In the genomic region with DNA sequence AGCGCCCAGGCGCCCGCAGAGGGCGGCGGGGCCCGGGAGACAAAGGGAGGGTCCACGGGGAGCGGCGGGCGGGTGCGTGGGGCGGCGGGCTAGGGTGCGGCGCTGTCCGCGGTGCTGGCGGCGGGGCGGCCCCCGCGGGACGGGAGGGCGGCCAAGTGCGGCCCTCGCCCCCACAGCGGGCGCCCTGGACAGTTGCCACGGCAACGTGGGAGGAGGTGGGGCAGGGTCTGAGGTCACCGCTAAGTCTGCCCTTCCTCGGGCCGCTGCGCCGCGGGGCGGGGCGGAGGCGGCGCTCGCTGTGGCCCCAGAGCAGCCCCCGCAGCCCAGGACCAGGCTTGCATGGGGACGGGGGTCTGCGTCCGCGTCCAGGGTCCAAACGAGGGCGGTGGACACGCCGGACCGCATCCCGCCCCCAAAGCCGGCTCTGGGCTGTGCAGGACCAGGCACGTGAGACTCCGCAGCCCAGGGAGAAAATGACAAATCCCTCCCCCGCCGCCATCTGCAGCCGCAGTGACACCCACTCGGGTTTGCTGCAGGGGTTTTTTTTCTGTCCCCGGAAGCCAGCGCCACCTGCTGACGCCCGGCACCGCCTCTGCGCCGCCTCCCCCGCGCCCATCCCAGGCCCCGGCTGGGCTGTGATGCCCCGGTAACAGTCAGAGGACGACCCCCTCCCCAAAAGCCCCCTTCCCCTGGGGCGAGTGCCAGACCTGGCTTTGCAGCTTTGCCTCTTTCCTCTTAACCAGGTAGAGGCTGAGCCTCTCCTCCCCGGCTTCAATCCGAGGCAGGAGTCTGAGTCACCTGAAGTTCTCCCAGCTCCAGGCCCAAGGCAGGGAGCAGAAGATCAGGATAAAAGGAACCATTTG, we compare ENCODE assay signal across 8 cellular contexts. TPM values are rescaled to one million over a fixed set of nuclear protein-coding genes. Genes with fewer than 3 reads are reported as not detected.
A peak's percentile ranks its signal among the peaks of the same experiment; 100 is the strongest.
DNase-seq lines count a peak whose midpoint lies in the region; ATAC-seq and TF ChIP-seq lines count a peak whose summit lies in the region.

No MANE protein-coding gene starts in this region.

- no peaks in the 10 kb centered on the region for H3K79me2 ChIP-seq in neural progenitor cell (ENCODE audit: low read depth)

- H3K4me3 ChIP-seq in BE2C (ENCODE audit: low read depth, low read length) (peak overlapping the region; percentile 29), epithelial cell of esophagus (ENCODE audit: low read length) (no peak overlapping the region), neural progenitor cell (peak overlapping the region; percentile 49), thoracic aorta (peak overlapping the region; percentile 50)

- H3K27me3 ChIP-seq in BE2C (peaks cover 52% of the 10 kb centered on the region), neural progenitor cell (peaks cover 57% of the 10 kb centered on the region), thoracic aorta (replicated peaks; ENCODE audit: insufficient read depth) (peaks cover 18% of the 10 kb centered on the region)

- H3K36me3 ChIP-seq in BE2C: no peaks in the 10 kb centered on the region
- no peaks in the 10 kb centered on the region for H3K36me3 ChIP-seq in neural progenitor cell
- H3K36me3 ChIP-seq in thoracic aorta: no peaks in the 10 kb centered on the region

- peaks cover 46% of the 10 kb centered on the region for H3K4me1 Mint-ChIP-seq in neural progenitor cell

- H3K9me3 Mint-ChIP-seq in neural progenitor cell: no peaks in the 10 kb centered on the region

- DNase-seq in BE2C (peak; percentile 70), NCI-H524 treated with DMSO at 0.1 percent for 48 hours (lab: John Stamatoyannopoulos, UW) (peak; percentile 50), epithelial cell of esophagus (ENCODE audit: low read depth) (peak; percentile 53), neural progenitor cell (ENCODE audit: low spot score) (peak; percentile 71), thoracic aorta (ENCODE audit: low spot score) (no peak), NCI-H187 (lab: John Stamatoyannopoulos, UW) (no peak)
- DNase-seq in activated CD8-positive, alpha-beta memory T cell treated with anti-CD3 and anti-CD28 coated beads, Interleukin-2, amount 50 U/mL, for 24 hours (ENCODE audit: extremely low read depth): peak; percentile 33

- H3K9ac ChIP-seq in neural progenitor cell: no peak overlapping the region

- H2AFZ ChIP-seq in neural progenitor cell (replicated peaks): no peak overlapping the region

- no peaks in the 10 kb centered on the region for H3K9me3 ChIP-seq in BE2C
- no peaks in the 10 kb centered on the region for H3K9me3 ChIP-seq in neural progenitor cell (ENCODE audit: low read depth)
- no peaks in the 10 kb centered on the region for H3K9me3 ChIP-seq in thoracic aorta

- H3K27me3 Mint-ChIP-seq in neural progenitor cell (ENCODE audit: insufficient read depth, low read depth): peaks cover 13% of the 10 kb centered on the region

- H3K27ac ChIP-seq in neural progenitor cell (no peak overlapping the region), thoracic aorta (no peak overlapping the region)

- H3K4me2 ChIP-seq in neural progenitor cell: peak overlapping the region; percentile 99

- no peaks in the 10 kb centered on the region for H3K36me3 Mint-ChIP-seq in neural progenitor cell

- ATAC-seq in GM21723 (IDR thresholded peaks at IDR 0.05; ENCODE audit: unreplicated experiment): peak; percentile 57
- no peak for ATAC-seq in thoracic aorta (ENCODE audit: insufficient number of reproducible peaks, low FRiP score, low read depth)

- H3K4me3 Mint-ChIP-seq in neural progenitor cell: peak overlapping the region; percentile 83

- no peaks in the 10 kb centered on the region for H3K4me1 ChIP-seq in BE2C
- peaks cover 43% of the 10 kb centered on the region for H3K4me1 ChIP-seq in neural progenitor cell
- H3K4me1 ChIP-seq in thoracic aorta (ENCODE audit: control insufficient read depth in 1 of 2, low read depth in 2 of 2): peaks cover 4 to 31% of the 10 kb centered on the region in 2 donors

- H4K20me1 ChIP-seq in neural progenitor cell (ENCODE audit: low read depth): peaks cover 65% of the 10 kb centered on the region

- TF ChIP-seq CTCF in BE2C (IDR thresholded peaks at IDR 0.05; ENCODE audit: low read depth, low read length): peak; percentile 64
- peak; percentile 36 for TF ChIP-seq CTCF in epithelial cell of esophagus (IDR thresholded peaks at IDR 0.05; ENCODE audit: insufficient read depth, low read depth, low read length, missing control alignments)
- TF ChIP-seq CTCF in neural progenitor cell (IDR thresholded peaks at IDR 0.05): peak; percentile 60
- peak; percentile 14 for TF ChIP-seq CTCF in thoracic aorta (IDR thresholded peaks at IDR 0.05)

- H3F3A ChIP-seq in neural progenitor cell (ENCODE audit: low read depth): peaks cover 51% of the 10 kb centered on the region

- H3K27ac Mint-ChIP-seq in neural progenitor cell: peak overlapping the region; percentile 25

RNA-seq across cellular contexts. Expression of a gene that starts 36.8 kb away (rescaled TPM):
- 90.9 TPM for polyA plus RNA-seq in BE2C (2012; ENCODE audit: insufficient read depth, insufficient read length, low read depth)
- total RNA-seq in neural progenitor cell (ENCODE audit: low replicate concordance) (26.8 and 28.1 TPM in 2 replicates), thoracic aorta (10 to 100 TPM; 21.8 to 31.8 TPM)

RNA-seq across cellular contexts. Expression of a gene that starts 56.6 kb away (rescaled TPM):
- polyA plus RNA-seq in BE2C (2012; ENCODE audit: insufficient read depth, insufficient read length, low read depth): 0.56 TPM
- total RNA-seq in neural progenitor cell (ENCODE audit: low replicate concordance): not detected in 2 replicates
- not detected for total RNA-seq in thoracic aorta

Comparison
In these comparisons a context has a peak if more than half of its experiments do, and no peak if none do; other contexts are left out.
1. DNase-seq: peak in BE2C (single experiment), NCI-H524 treated with DMSO at 0.1 percent for 48 hours (single experiment), activated CD8-positive, alpha-beta memory T cell treated with anti-CD3 and anti-CD28 coated beads, Interleukin-2, amount 50 U/mL, for 24 hours (single experiment), epithelial cell of esophagus (single experiment) and neural progenitor cell (single experiment); none in thoracic aorta (single experiment) and NCI-H187 (0 of 2).
2. CTCF ChIP-seq: peak in every context shown above with its lines; median percentile 64 in BE2C; 60 in neural progenitor cell; 36 in epithelial cell of esophagus; 14 in thoracic aorta.